Comparison of ENCODE assay signal across 8 cellular contexts in genomic region chr1:46223472-46223943, GRCh38. TPM values are rescaled to one million over a fixed set of nuclear protein-coding genes. Genes with fewer than 3 reads are reported as not detected.
DNase-seq lines count a peak whose midpoint lies in the region; ATAC-seq and TF ChIP-seq lines count a peak whose summit lies in the region.

No MANE protein-coding gene starts in this region.

- peak; percentile 57 for ATAC-seq in GM18870 (IDR thresholded peaks at IDR 0.05; ENCODE audit: unreplicated experiment)
- peak; percentile 93 for ATAC-seq in naive thymus-derived CD4-positive, alpha-beta T cell
- peak; percentile 98 for ATAC-seq in stimulated activated naive CD8-positive, alpha-beta T cell treated with anti-CD3 and anti-CD28 coated beads, Interleukin-15, amount 100 ng/mL, for 72 hours

- peaks cover 0 to 2% (median 0%) of the 10 kb centered on the region in 11 donors for H3K9me3 Mint-ChIP-seq in naive thymus-derived CD4-positive, alpha-beta T cell
- H3K9me3 Mint-ChIP-seq in stimulated activated naive CD8-positive, alpha-beta T cell treated with anti-CD3 and anti-CD28 coated beads, Interleukin-15, amount 100 ng/mL, for 72 hours = no peaks in the 10 kb centered on the region

- no peak overlapping the region for H3K4me3 ChIP-seq in HUES48 (ENCODE audit: low read depth, low read length)
- no peak overlapping the region for H3K4me3 ChIP-seq in NT2/D1 (ENCODE audit: insufficient read length, low read depth)
- H3K4me3 ChIP-seq in naive thymus-derived CD4-positive, alpha-beta T cell (ENCODE audit: low read length) = no peak overlapping the region

- H3K27me3 ChIP-seq in HUES48 (ENCODE audit: control insufficient read depth, insufficient read depth, low read length) = no peaks in the 10 kb centered on the region
- no peaks in the 10 kb centered on the region for H3K27me3 ChIP-seq in NT2/D1 (ENCODE audit: insufficient read depth, insufficient read length)
- H3K27me3 ChIP-seq in naive thymus-derived CD4-positive, alpha-beta T cell (ENCODE audit: control insufficient read depth in 2 of 2, insufficient read depth in 2 of 2, low read length in 2 of 2) = no peaks in the 10 kb centered on the region

- CTCF ChIA-PET in naive thymus-derived CD4-positive, alpha-beta T cell (lab: Charles Lee) = interaction anchor here (0.7 to 2.9 kb wide), 14 partner anchors 11 to 187 kb away, joined by 3 to 11 read pairs (median 4); partner anchors contain the start of gene LURAP1

- peaks cover 22% of the 10 kb centered on the region for H3K4me1 ChIP-seq in HUES48 (ENCODE audit: control insufficient read depth, insufficient read depth, low read length)
- peaks cover 30% of the 10 kb centered on the region for H3K4me1 ChIP-seq in NT2/D1 (ENCODE audit: insufficient read depth, insufficient read length)
- no peaks in the 10 kb centered on the region for H3K4me1 ChIP-seq in naive thymus-derived CD4-positive, alpha-beta T cell (ENCODE audit: control insufficient read depth in 2 of 2, insufficient read depth in 2 of 2, low read length in 2 of 2)

- no peak overlapping the region for H3K4me3 Mint-ChIP-seq in naive thymus-derived CD4-positive, alpha-beta T cell
- H3K4me3 Mint-ChIP-seq in stimulated activated naive CD8-positive, alpha-beta T cell treated with anti-CD3 and anti-CD28 coated beads, Interleukin-15, amount 100 ng/mL, for 72 hours = no peak overlapping the region

- intact Hi-C loops in naive thymus-derived CD4-positive, alpha-beta T cell (cut with micrococcal nuclease) = loop anchor here (1.0 to 2.0 kb wide), 4 partner anchors 25 to 186 kb away; partner anchors contain the start of gene POMGNT1 (in 1 of the 2)

- peak overlapping the region; percentile 61 for H3K27ac ChIP-seq in HUES48 (ENCODE audit: low read depth, low read length)
- no peak overlapping the region for H3K27ac ChIP-seq in naive thymus-derived CD4-positive, alpha-beta T cell (ENCODE audit: low read depth, low read length)

- H3K36me3 Mint-ChIP-seq in naive thymus-derived CD4-positive, alpha-beta T cell = no peaks in the 10 kb centered on the region

- DNase-seq in AG08396 (ENCODE audit: low spot score) (peak; percentile 77), NT2/D1 (ENCODE audit: low read depth, low spot score) (peak; percentile 88), erythroblast (lab: John Stamatoyannopoulos, UW) (peak; percentile 82 to 88)
- DNase-seq in activated CD8-positive, alpha-beta memory T cell treated with anti-CD3 and anti-CD28 coated beads, Interleukin-2, amount 50 U/mL, for 4 hours = peak; percentile 55
- peak; percentile 22 to 59 (median 46) for DNase-seq in naive thymus-derived CD4-positive, alpha-beta T cell
- peak; percentile 45 to 65 for DNase-seq in stimulated activated naive CD8-positive, alpha-beta T cell treated with anti-CD3 and anti-CD28 coated beads, Interleukin-15, amount 100 ng/mL, for 72 hours

- TF ChIP-seq POLR2A in erythroblast (IDR thresholded peaks at IDR 0.05; ENCODE audit: low read length) = no peak

- H3K27ac Mint-ChIP-seq in naive thymus-derived CD4-positive, alpha-beta T cell = no peak overlapping the region
- H3K27ac Mint-ChIP-seq in stimulated activated naive CD8-positive, alpha-beta T cell treated with anti-CD3 and anti-CD28 coated beads, Interleukin-15, amount 100 ng/mL, for 72 hours = no peak overlapping the region

- no peak overlapping the region for H3K9ac ChIP-seq in HUES48 (ENCODE audit: low read depth, low read length)
- peak overlapping the region; percentile 37 for H3K9ac ChIP-seq in NT2/D1 (ENCODE audit: insufficient read length, low read depth)

- no peaks in the 10 kb centered on the region for H3K9me3 ChIP-seq in HUES48 (ENCODE audit: control insufficient read depth, insufficient read depth, low read length)
- no peaks in the 10 kb centered on the region for H3K9me3 ChIP-seq in NT2/D1 (ENCODE audit: insufficient read depth, low read length)
- no peaks in the 10 kb centered on the region for H3K9me3 ChIP-seq in naive thymus-derived CD4-positive, alpha-beta T cell (ENCODE audit: control insufficient read depth in 2 of 3, low read length in 3 of 3)

- POLR2A ChIA-PET in naive thymus-derived CD4-positive, alpha-beta T cell (lab: Charles Lee) = no interaction called here

- peaks cover 0 to 4% (median 2%) of the 10 kb centered on the region in 7 donors for H3K4me1 Mint-ChIP-seq in naive thymus-derived CD4-positive, alpha-beta T cell
- peaks cover 9% of the 10 kb centered on the region for H3K4me1 Mint-ChIP-seq in stimulated activated naive CD8-positive, alpha-beta T cell treated with anti-CD3 and anti-CD28 coated beads, Interleukin-15, amount 100 ng/mL, for 72 hours

- H3K27me3 Mint-ChIP-seq in naive thymus-derived CD4-positive, alpha-beta T cell = no peaks in the 10 kb centered on the region
- H3K27me3 Mint-ChIP-seq in stimulated activated naive CD8-positive, alpha-beta T cell treated with anti-CD3 and anti-CD28 coated beads, Interleukin-15, amount 100 ng/mL, for 72 hours = no peaks in the 10 kb centered on the region

- H3K36me3 ChIP-seq in HUES48 (ENCODE audit: control insufficient read depth, insufficient read depth, low read length) (no peaks in the 10 kb centered on the region), NT2/D1 (ENCODE audit: insufficient read depth, insufficient read length, low read length) (no peaks in the 10 kb centered on the region)
- H3K36me3 ChIP-seq in naive thymus-derived CD4-positive, alpha-beta T cell (ENCODE audit: control insufficient read depth in 2 of 3, insufficient read depth in 3 of 3, low read length in 3 of 3) = no peaks in the 10 kb centered on the region

RNA-seq across cellular contexts. Expression of gene LURAP1, which starts 20.4 kb away (rescaled TPM):
- total RNA-seq in naive thymus-derived CD4-positive, alpha-beta T cell = 1 to 10 TPM in 2 of 5 experiments, under 1 TPM in 3; 0.12 to 1.3 (median 0.20) TPM
- not detected for polyA plus RNA-seq in naive thymus-derived CD4-positive, alpha-beta T cell

RNA-seq across cellular contexts. Expression of gene RAD54L, which starts 24.1 kb away (rescaled TPM):
- 10 to 100 TPM in 1 of 5 experiments, 1 to 10 TPM in 3, under 1 TPM in 1; 0.94 to 31.9 (median 2.1) TPM for total RNA-seq in naive thymus-derived CD4-positive, alpha-beta T cell
- polyA plus RNA-seq in naive thymus-derived CD4-positive, alpha-beta T cell = 1 to 10 TPM in 1 of 2 donors, not detected in 1; 1.2 TPM

RNA-seq across cellular contexts. Expression of gene POMGNT1, which starts 25.3 kb away (rescaled TPM):
- total RNA-seq in naive thymus-derived CD4-positive, alpha-beta T cell = 10 to 100 TPM; 35.7 to 58.6 (median 41.9) TPM
- 10 to 100 TPM; 34.6 to 35.5 TPM for polyA plus RNA-seq in naive thymus-derived CD4-positive, alpha-beta T cell

RNA-seq across cellular contexts. Expression of gene P3R3URF, which starts 47.2 kb away (rescaled TPM):
- not detected for total RNA-seq in naive thymus-derived CD4-positive, alpha-beta T cell
- polyA plus RNA-seq in naive thymus-derived CD4-positive, alpha-beta T cell = not detected

RNA-seq across cellular contexts. Expression of gene TSPAN1, which starts 48.6 kb away (rescaled TPM):
- total RNA-seq in naive thymus-derived CD4-positive, alpha-beta T cell = not detected
- polyA plus RNA-seq in naive thymus-derived CD4-positive, alpha-beta T cell = not detected
